In genomic region chr21:20259035-20259867, GRCh38 we compare ENCODE assay signal across 16 cellular contexts.
DNase-seq lines count a peak whose midpoint lies in the region; ATAC-seq and TF ChIP-seq lines count a peak whose summit lies in the region.
"Had no signal": no experiment of that assay in that cellular context is flagged by ENCODE, and none has a peak within 500 bp of the region (broad histone marks: within the 10 kb centered on the region; RNA-seq: fewer than 3 reads in every experiment).

No MANE protein-coding gene starts in this region.

- H3K27ac ChIP-seq in caudate nucleus (ENCODE audit: low read depth, low read length) = peak overlapping the region; percentile 71
- peak overlapping the region; percentile 26 for H3K27ac ChIP-seq in cardiac muscle cell
- no peak overlapping the region for H3K27ac ChIP-seq in left lung
- H3K27ac ChIP-seq in temporal lobe (ENCODE audit: low read depth, low read length) = peak overlapping the region; percentile 36

- no peak for TF ChIP-seq CTCF in cardiac muscle cell (IDR thresholded peaks at IDR 0.05; ENCODE audit: low read depth, low read length)
- TF ChIP-seq CTCF in left lung (IDR thresholded peaks at IDR 0.05) = no peak

- no peak overlapping the region for H3K4me3 ChIP-seq in cardiac muscle cell
- no peak overlapping the region for H3K4me3 ChIP-seq in left lung
- H3K4me3 ChIP-seq: MG63 had no signal

- H3K36me3 ChIP-seq in cardiac muscle cell = no peaks in the 10 kb centered on the region
- H3K36me3 ChIP-seq in left lung = no peaks in the 10 kb centered on the region
- H3K36me3 ChIP-seq: MG63 had no signal

- DNase-seq in caudate nucleus (lab: John Stamatoyannopoulos, UW) (peak in 3 of 61 donors; percentile 4 to 12 (median 9)), cardiac muscle cell (ENCODE audit: low read depth in 1 of 2, low spot score in 1 of 2) (no peak), left lung (no peak), NCI-H345 (lab: John Stamatoyannopoulos, UW) (no peak), germinal center (ENCODE audit: low spot score) (no peak)
- DNase-seq: HFFc6, MG63, NCI-H1092 treated with DMSO at 0.1 percent for 48 hours, NCI-H1694, NCI-H2107, NCI-H446 treated with DMSO at 0.1 percent for 48 hours, NCI-H82, SHP77 had no signal

- intact Hi-C loops in left lung (cut with DNase I) = no loop called here

- peaks cover 19% of the 10 kb centered on the region for H3K4me1 ChIP-seq in cardiac muscle cell (ENCODE audit: low read depth)
- no peaks in the 10 kb centered on the region for H3K4me1 ChIP-seq in left lung

- ATAC-seq in left lung = peak; percentile 36
- ATAC-seq in GM18867 (IDR thresholded peaks at IDR 0.05; ENCODE audit: unreplicated experiment) = no peak
- ATAC-seq: Panc1 had no signal

- H3K9me3 ChIP-seq in cardiac muscle cell (ENCODE audit: low read depth) = no peaks in the 10 kb centered on the region
- no peaks in the 10 kb centered on the region for H3K9me3 ChIP-seq in left lung
- H3K9me3 ChIP-seq: MG63 had no signal

- H3K27me3 ChIP-seq in cardiac muscle cell = no peaks in the 10 kb centered on the region
- no peaks in the 10 kb centered on the region for H3K27me3 ChIP-seq in left lung
- H3K27me3 ChIP-seq: MG63 had no signal

Comparison
In these comparisons a context has a peak if more than half of its experiments do, and no peak if none do; other contexts are left out.
1. H3K27ac ChIP-seq: peak in caudate nucleus (single experiment), cardiac muscle cell (single experiment) and temporal lobe (single experiment); none in left lung (0 of 2).